Comparison of ENCODE assay signal across 1 cellular context in genomic region chr5:179819296-179820126, GRCh38.
TF ChIP-seq lines count a peak whose summit lies in the region.

No MANE protein-coding gene starts in this region.

TF ChIP-seq in HepG2, 621 proteins besides CTCF, POLR2A, EP300 and RAD21 (continued from another document and continues in another):
- TF ChIP-seq REST (IDR thresholded peaks at IDR 0.05; ENCODE audit: borderline replicate concordance in 1 of 2, low read depth in 1 of 2, low read length in 2 of 2) (peak in 1 of 2 experiments; percentile 18; a peak in 1 of 4 replicates), ATF7-NPFF (CRISPR knock-in tag; IDR thresholded peaks at IDR 0.05; ENCODE audit: low read depth) (no peak; the same call in 1 of the 2 replicates), ZNF891 (CRISPR knock-in tag; IDR thresholded peaks at IDR 0.05) (0 out of 2 replicates have a peak, but pooled peaks have one; percentile 19), ZNF121 (CRISPR knock-in tag; IDR thresholded peaks at IDR 0.05) (no peak), HMGA1 (CRISPR knock-in tag; conservative IDR thresholded peaks at IDR 0.05) (no peak), PCBP1 (IDR thresholded peaks at IDR 0.05; ENCODE audit: borderline replicate concordance, low read depth, low read length) (no peak), NFIB (CRISPR knock-in tag; IDR thresholded peaks at IDR 0.05; ENCODE audit: borderline replicate concordance) (no peak), ZNF260 (CRISPR knock-in tag; IDR thresholded peaks at IDR 0.05; ENCODE audit: borderline replicate concordance, low read depth) (no peak), ZHX1 (CRISPR knock-in tag; IDR thresholded peaks at IDR 0.05; ENCODE audit: low read depth) (no peak), CEBPZ (IDR thresholded peaks at IDR 0.05; ENCODE audit: low read length) (no peak), GTF3A (CRISPR knock-in tag; conservative IDR thresholded peaks at IDR 0.05) (no peak), TAF1 (CRISPR knock-in tag; IDR thresholded peaks at IDR 0.05) (peak; percentile 32), ZNF598 (CRISPR knock-in tag; IDR thresholded peaks at IDR 0.05; ENCODE audit: borderline replicate concordance) (no peak), ZNF558 (CRISPR knock-in tag; IDR thresholded peaks at IDR 0.05; ENCODE audit: borderline replicate concordance) (no peak; the same call in 1 of the 2 replicates), ZNF530 (CRISPR knock-in tag; IDR thresholded peaks at IDR 0.05; ENCODE audit: low read depth) (no peak), TARDBP (CRISPR knock-in tag; IDR thresholded peaks at IDR 0.05) (no peak; the same call in 1 of the 2 replicates), ZSCAN29 (CRISPR knock-in tag; conservative IDR thresholded peaks at IDR 0.05) (no peak), THYN1 (CRISPR knock-in tag; IDR thresholded peaks at IDR 0.05; ENCODE audit: borderline replicate concordance, low read depth) (no peak), ZNF280D (CRISPR knock-in tag; IDR thresholded peaks at IDR 0.05) (no peak), CBX1 (IDR thresholded peaks at IDR 0.05; ENCODE audit: low read depth) (no peak), PITX1 (CRISPR knock-in tag; IDR thresholded peaks at IDR 0.05) (no peak; the same call in 1 of the 2 replicates), LCORL (IDR thresholded peaks at IDR 0.05) (no peak), LCORL (CRISPR knock-in tag; IDR thresholded peaks at IDR 0.05) (no peak), FOXA1 (IDR thresholded peaks at IDR 0.05) (no peak), FOXA1 (CRISPR knock-in tag; IDR thresholded peaks at IDR 0.05) (peak; percentile 25; the same call in 1 of the 2 replicates), REXO4 (CRISPR knock-in tag; IDR thresholded peaks at IDR 0.05; ENCODE audit: borderline replicate concordance) (peak; percentile 72; the same call in 1 of the 2 replicates), ZEB1 (IDR thresholded peaks at IDR 0.05; ENCODE audit: insufficient replicate concordance, low read depth) (no peak), THAP11 (CRISPR knock-in tag; IDR thresholded peaks at IDR 0.05) (no peak; the same call in none of the 2 replicates), FIP1L1 (IDR thresholded peaks at IDR 0.05; ENCODE audit: borderline replicate concordance, insufficient read depth, low read depth, low read length) (0 out of 2 replicates have a peak, but pooled peaks have one; percentile 79), NFE2L2 (IDR thresholded peaks at IDR 0.05; ENCODE audit: low read length) (peak; percentile 96), ZMYM2 (CRISPR knock-in tag; IDR thresholded peaks at IDR 0.05) (0 out of 2 replicates have a peak, but pooled peaks have one; percentile 28), TEAD3 (CRISPR knock-in tag; optimal IDR thresholded peaks at IDR 0.05; ENCODE audit: borderline replicate concordance) (no peak), MAZ (IDR thresholded peaks at IDR 0.05; ENCODE audit: borderline replicate concordance, low read depth, low read length) (no peak), MAZ (CRISPR knock-in tag; IDR thresholded peaks at IDR 0.05; ENCODE audit: low read depth) (peak; percentile 37; the same call in 1 of the 2 replicates), SIX1 (CRISPR knock-in tag; IDR thresholded peaks at IDR 0.05; ENCODE audit: borderline replicate concordance) (no peak), SRY (CRISPR knock-in tag; IDR thresholded peaks at IDR 0.05) (no peak; the same call in none of the 2 replicates), ZZZ3 (CRISPR knock-in tag; IDR thresholded peaks at IDR 0.05; ENCODE audit: borderline replicate concordance) (no peak), TCF12 (IDR thresholded peaks at IDR 0.05) (no peak), TCF12 (CRISPR knock-in tag; IDR thresholded peaks at IDR 0.05) (peak; percentile 34; the same call in 1 of the 2 replicates), GABPB1 (CRISPR knock-in tag; IDR thresholded peaks at IDR 0.05) (peak; percentile 48), STAG1 (CRISPR knock-in tag; IDR thresholded peaks at IDR 0.05) (peak; percentile 19)
- TF ChIP-seq, protein P1, sequence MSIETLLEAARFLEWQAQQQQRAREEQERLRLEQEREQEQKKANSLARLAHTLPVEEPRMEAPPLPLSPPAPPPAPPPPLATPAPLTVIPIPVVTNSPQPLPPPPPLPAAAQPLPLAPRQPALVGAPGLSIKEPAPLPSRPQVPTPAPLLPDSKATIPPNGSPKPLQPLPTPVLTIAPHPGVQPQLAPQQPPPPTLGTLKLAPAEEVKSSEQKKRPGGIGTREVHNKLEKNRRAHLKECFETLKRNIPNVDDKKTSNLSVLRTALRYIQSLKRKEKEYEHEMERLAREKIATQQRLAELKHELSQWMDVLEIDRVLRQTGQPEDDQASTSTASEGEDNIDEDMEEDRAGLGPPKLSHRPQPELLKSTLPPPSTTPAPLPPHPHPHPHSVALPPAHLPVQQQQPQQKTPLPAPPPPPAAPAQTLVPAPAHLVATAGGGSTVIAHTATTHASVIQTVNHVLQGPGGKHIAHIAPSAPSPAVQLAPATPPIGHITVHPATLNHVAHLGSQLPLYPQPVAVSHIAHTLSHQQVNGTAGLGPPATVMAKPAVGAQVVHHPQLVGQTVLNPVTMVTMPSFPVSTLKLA (IDR thresholded peaks at IDR 0.05): peak; percentile 76
- TF ChIP-seq, protein P2, sequence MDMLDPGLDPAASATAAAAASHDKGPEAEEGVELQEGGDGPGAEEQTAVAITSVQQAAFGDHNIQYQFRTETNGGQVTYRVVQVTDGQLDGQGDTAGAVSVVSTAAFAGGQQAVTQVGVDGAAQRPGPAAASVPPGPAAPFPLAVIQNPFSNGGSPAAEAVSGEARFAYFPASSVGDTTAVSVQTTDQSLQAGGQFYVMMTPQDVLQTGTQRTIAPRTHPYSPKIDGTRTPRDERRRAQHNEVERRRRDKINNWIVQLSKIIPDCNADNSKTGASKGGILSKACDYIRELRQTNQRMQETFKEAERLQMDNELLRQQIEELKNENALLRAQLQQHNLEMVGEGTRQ (IDR thresholded peaks at IDR 0.05; ENCODE audit: low read depth, low read length): no peak
- TF ChIP-seq, protein P2 (CRISPR knock-in tag; IDR thresholded peaks at IDR 0.05; ENCODE audit: borderline replicate concordance): no peak; the same call in 1 of the 2 replicates
- TF ChIP-seq, protein P3, sequence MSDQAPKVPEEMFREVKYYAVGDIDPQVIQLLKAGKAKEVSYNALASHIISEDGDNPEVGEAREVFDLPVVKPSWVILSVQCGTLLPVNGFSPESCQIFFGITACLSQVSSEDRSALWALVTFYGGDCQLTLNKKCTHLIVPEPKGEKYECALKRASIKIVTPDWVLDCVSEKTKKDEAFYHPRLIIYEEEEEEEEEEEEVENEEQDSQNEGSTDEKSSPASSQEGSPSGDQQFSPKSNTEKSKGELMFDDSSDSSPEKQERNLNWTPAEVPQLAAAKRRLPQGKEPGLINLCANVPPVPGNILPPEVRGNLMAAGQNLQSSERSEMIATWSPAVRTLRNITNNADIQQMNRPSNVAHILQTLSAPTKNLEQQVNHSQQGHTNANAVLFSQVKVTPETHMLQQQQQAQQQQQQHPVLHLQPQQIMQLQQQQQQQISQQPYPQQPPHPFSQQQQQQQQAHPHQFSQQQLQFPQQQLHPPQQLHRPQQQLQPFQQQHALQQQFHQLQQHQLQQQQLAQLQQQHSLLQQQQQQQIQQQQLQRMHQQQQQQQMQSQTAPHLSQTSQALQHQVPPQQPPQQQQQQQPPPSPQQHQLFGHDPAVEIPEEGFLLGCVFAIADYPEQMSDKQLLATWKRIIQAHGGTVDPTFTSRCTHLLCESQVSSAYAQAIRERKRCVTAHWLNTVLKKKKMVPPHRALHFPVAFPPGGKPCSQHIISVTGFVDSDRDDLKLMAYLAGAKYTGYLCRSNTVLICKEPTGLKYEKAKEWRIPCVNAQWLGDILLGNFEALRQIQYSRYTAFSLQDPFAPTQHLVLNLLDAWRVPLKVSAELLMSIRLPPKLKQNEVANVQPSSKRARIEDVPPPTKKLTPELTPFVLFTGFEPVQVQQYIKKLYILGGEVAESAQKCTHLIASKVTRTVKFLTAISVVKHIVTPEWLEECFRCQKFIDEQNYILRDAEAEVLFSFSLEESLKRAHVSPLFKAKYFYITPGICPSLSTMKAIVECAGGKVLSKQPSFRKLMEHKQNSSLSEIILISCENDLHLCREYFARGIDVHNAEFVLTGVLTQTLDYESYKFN (CRISPR knock-in tag; conservative IDR thresholded peaks at IDR 0.05): no peak
